ENCODE assay signal across 13 cellular contexts in the genomic region with DNA sequence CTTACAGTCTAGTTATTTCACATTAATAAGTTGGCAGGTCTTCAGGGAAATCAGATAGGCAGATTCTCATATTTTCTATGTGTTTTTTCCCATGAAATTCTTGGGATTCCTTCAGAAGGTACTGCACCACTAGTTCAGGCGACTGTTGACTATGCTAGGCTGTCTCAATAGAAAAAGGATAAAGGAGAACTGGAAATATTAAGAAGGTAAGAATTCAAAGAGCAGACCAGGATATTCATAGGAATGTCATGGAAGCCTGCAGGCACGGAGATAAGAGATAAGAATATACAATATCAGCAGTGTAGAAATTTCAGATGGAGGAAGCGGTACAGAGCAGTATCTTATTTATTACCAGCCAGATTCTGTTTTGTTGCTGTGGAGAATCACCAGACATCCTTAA.
A peak's percentile ranks its signal among the peaks of the same experiment; 100 is the strongest.
DNase-seq lines count a peak whose midpoint lies in the region; ATAC-seq, FAIRE-seq and TF ChIP-seq lines count a peak whose summit lies in the region.
"Had no signal": no experiment of that assay in that cellular context is flagged by ENCODE, and none has a peak within 500 bp of the region (broad histone marks: within the 10 kb centered on the region; RNA-seq: fewer than 3 reads in every experiment).

No MANE protein-coding gene starts in this region.

- H3K4me3 Mint-ChIP-seq in endothelial cell (ENCODE audit: unreplicated experiment), result no peak overlapping the region
- no peak overlapping the region for H3K4me3 Mint-ChIP-seq in activated T-helper 1 cell treated with anti-CD3 and anti-CD28 coated beads, Interleukin-12 subunit alpha, Interleukin-12 subunit beta, Interleukin-2, Interleukin-4 antibody, amounts not matched to agents 30 ng/mL and 10 ng/mL and 1 ng/mL, durations not matched to agents 14 hours and 24 hours and 36 hours
- H3K4me3 Mint-ChIP-seq: H9 had no signal

- H3K27me3 Mint-ChIP-seq in endothelial cell (ENCODE audit: unreplicated experiment), result no peaks in the 10 kb centered on the region
- H3K27me3 Mint-ChIP-seq in activated T-helper 1 cell treated with anti-CD3 and anti-CD28 coated beads, Interleukin-12 subunit alpha, Interleukin-12 subunit beta, Interleukin-2, Interleukin-4 antibody, amounts not matched to agents 30 ng/mL and 10 ng/mL and 1 ng/mL, durations not matched to agents 14 hours and 24 hours and 36 hours (ENCODE audit: insufficient read depth), result no peaks in the 10 kb centered on the region

- intact Hi-C loops in activated T-helper 1 cell treated with anti-CD3 and anti-CD28 coated beads, Interleukin-12 subunit alpha, Interleukin-12 subunit beta, Interleukin-2, Interleukin-4 antibody, amounts not matched to agents 30 ng/mL and 10 ng/mL and 1 ng/mL, durations not matched to agents 14 hours and 24 hours and 36 hours (cut with micrococcal nuclease), result no loop called here
- intact Hi-C loops in Right ventricle myocardium inferior (cut with DNase I), result no loop called here

- H3K36me3 Mint-ChIP-seq in endothelial cell (ENCODE audit: low read depth, unreplicated experiment), result no peaks in the 10 kb centered on the region
- H3K36me3 Mint-ChIP-seq in activated T-helper 1 cell treated with anti-CD3 and anti-CD28 coated beads, Interleukin-12 subunit alpha, Interleukin-12 subunit beta, Interleukin-2, Interleukin-4 antibody, amounts not matched to agents 30 ng/mL and 10 ng/mL and 1 ng/mL, durations not matched to agents 14 hours and 24 hours and 36 hours (ENCODE audit: low read depth), result no peaks in the 10 kb centered on the region

- DNase-seq in endothelial cell (ENCODE audit: low spot score), result no peak
- DNase-seq in lung microvascular endothelial cell (ENCODE audit: low read depth in 2 of 2), result peak; percentile 24 to 54
- DNase-seq in urothelium cell line (ENCODE audit: low spot score), result peak; percentile 15
- no peak for DNase-seq in activated T-helper 1 cell treated with anti-CD3 and anti-CD28 coated beads, Interleukin-12 subunit alpha, Interleukin-12 subunit beta, Interleukin-2, Interleukin-4 antibody, amounts not matched to agents 30 ng/mL and 10 ng/mL and 1 ng/mL, durations not matched to agents 14 hours and 24 hours and 36 hours (ENCODE audit: low spot score)
- DNase-seq in Right ventricle myocardium inferior (ENCODE audit: missing footprints), result no peak
- DNase-seq: H9, Karpas-422, MM.1S, NCI-H1092 treated with DMSO at 0.1 percent for 48 hours, NCI-H187, NCI-H526 treated with DMSO at 0.1 percent for 48 hours had no signal

- ATAC-seq in Right ventricle myocardium inferior (no peak), GM18858 (IDR thresholded peaks at IDR 0.05; ENCODE audit: unreplicated experiment) (no peak)

- no peak for TF ChIP-seq EP300 in Ishikawa (IDR thresholded peaks at IDR 0.05; ENCODE audit: borderline replicate concordance)

- peak overlapping the region; percentile 91 for H3K27ac Mint-ChIP-seq in endothelial cell (ENCODE audit: unreplicated experiment)
- H3K27ac Mint-ChIP-seq in activated T-helper 1 cell treated with anti-CD3 and anti-CD28 coated beads, Interleukin-12 subunit alpha, Interleukin-12 subunit beta, Interleukin-2, Interleukin-4 antibody, amounts not matched to agents 30 ng/mL and 10 ng/mL and 1 ng/mL, durations not matched to agents 14 hours and 24 hours and 36 hours, result no peak overlapping the region
- H3K27ac Mint-ChIP-seq: H9 had no signal

- TF ChIP-seq RAD21 in Ishikawa (IDR thresholded peaks at IDR 0.05; ENCODE audit: low read depth), result no peak

- no peak for FAIRE-seq in urothelium cell line (lab: Jason Lieb, UNC)

- no peak for TF ChIP-seq CTCF in endothelial cell (IDR thresholded peaks at IDR 0.05; ENCODE audit: unreplicated experiment)

- peaks cover 23% of the 10 kb centered on the region for H3K4me1 Mint-ChIP-seq in endothelial cell (ENCODE audit: unreplicated experiment)
- H3K4me1 Mint-ChIP-seq in activated T-helper 1 cell treated with anti-CD3 and anti-CD28 coated beads, Interleukin-12 subunit alpha, Interleukin-12 subunit beta, Interleukin-2, Interleukin-4 antibody, amounts not matched to agents 30 ng/mL and 10 ng/mL and 1 ng/mL, durations not matched to agents 14 hours and 24 hours and 36 hours (ENCODE audit: low read depth), result no peaks in the 10 kb centered on the region

- H3K9me3 Mint-ChIP-seq in endothelial cell (ENCODE audit: unreplicated experiment), result no peaks in the 10 kb centered on the region
- H3K9me3 Mint-ChIP-seq in activated T-helper 1 cell treated with anti-CD3 and anti-CD28 coated beads, Interleukin-12 subunit alpha, Interleukin-12 subunit beta, Interleukin-2, Interleukin-4 antibody, amounts not matched to agents 30 ng/mL and 10 ng/mL and 1 ng/mL, durations not matched to agents 14 hours and 24 hours and 36 hours, result no peaks in the 10 kb centered on the region
- H3K9me3 Mint-ChIP-seq: H9 had no signal

TF ChIP-seq in Ishikawa, 13 proteins besides CTCF, POLR2A, EP300 and RAD21:
- TF ChIP-seq EGR1 (IDR thresholded peaks at IDR 0.05) (no peak), CREB1 (IDR thresholded peaks at IDR 0.05; ENCODE audit: low read depth) (no peak), TEAD4 (IDR thresholded peaks at IDR 0.05) (peak; percentile 48; the same call in 1 of the 2 replicates), FOXM1 (IDR thresholded peaks at IDR 0.05; ENCODE audit: borderline replicate concordance, low read depth) (no peak)

Comparison
In these comparisons a context has a peak if more than half of its experiments do, and no peak if none do; other contexts are left out.
1. DNase-seq: peak in lung microvascular endothelial cell (2 of 2) and urothelium cell line (single experiment); none in endothelial cell (single experiment), activated T-helper 1 cell treated with anti-CD3 and anti-CD28 coated beads, Interleukin-12 subunit alpha, Interleukin-12 subunit beta, Interleukin-2, Interleukin-4 antibody, amounts not matched to agents 30 ng/mL and 10 ng/mL and 1 ng/mL, durations not matched to agents 14 hours and 24 hours and 36 hours (single experiment) and Right ventricle myocardium inferior (single experiment).